In genomic region chr6:119076966-119077642, GRCh38 we compare ENCODE assay signal across 9 cellular contexts. TPM values are rescaled to one million over a fixed set of nuclear protein-coding genes. Genes with fewer than 3 reads are reported as not detected.
DNase-seq lines count a peak whose midpoint lies in the region; TF ChIP-seq lines count a peak whose summit lies in the region.
"Had no signal": no experiment of that assay in that cellular context is flagged by ENCODE, and none has a peak within 500 bp of the region (broad histone marks: within the 10 kb centered on the region; RNA-seq: fewer than 3 reads in every experiment).

No MANE protein-coding gene starts in this region.

- H3K27ac ChIP-seq in muscle layer of duodenum (ENCODE audit: low read length), result no peak overlapping the region
- H3K27ac ChIP-seq in uterus, result peak overlapping the region in 1 of 2 donors; percentile 68

- H3K27me3 ChIP-seq in muscle layer of duodenum (ENCODE audit: low read depth, low read length) (no peaks in the 10 kb centered on the region), uterus (no peaks in the 10 kb centered on the region)

- H3K9me3 Mint-ChIP-seq in activated naive CD4-positive, alpha-beta T cell treated with anti-CD3 and anti-CD28 coated beads, Interleukin-2, amount 50 U/mL, for 24 hours, result no peaks in the 10 kb centered on the region
- H3K9me3 Mint-ChIP-seq in brain, result peaks cover 0 to 9% (median 6%) of the 10 kb centered on the region in 5 experiments

- DNase-seq in activated naive CD4-positive, alpha-beta T cell treated with anti-CD3 and anti-CD28 coated beads, Interleukin-2, amount 50 U/mL, for 16 hours, result no peak
- DNase-seq in uterus, result no peak
- DNase-seq in GM13977 (ENCODE audit: low spot score), result no peak
- no peak for DNase-seq in NCI-H1436 treated with DMSO at 0.1 percent for 48 hours (lab: John Stamatoyannopoulos, UW)
- no peak for DNase-seq in NCI-H1048 (lab: John Stamatoyannopoulos, UW)
- DNase-seq: DND-41 had no signal

- TF ChIP-seq POLR2A in uterus (IDR thresholded peaks at IDR 0.05), result no peak

- in situ Hi-C loops in GM13977 (cut with MboI; ENCODE audit: low pct_unique_long_range_greater_than_20kb, low sequenced_read_pairs, unreplicated experiment), result no loop called here

- intact Hi-C loops in uterus (cut with DNase I; ENCODE audit: low total_unique reads), result no loop called here

- peaks cover 1% of the 10 kb centered on the region for H3K36me3 Mint-ChIP-seq in activated naive CD4-positive, alpha-beta T cell treated with anti-CD3 and anti-CD28 coated beads, Interleukin-2, amount 50 U/mL, for 24 hours
- no peaks in the 10 kb centered on the region for H3K36me3 Mint-ChIP-seq in brain

- H3K36me3 ChIP-seq in muscle layer of duodenum (ENCODE audit: control insufficient read depth in 1 of 2, insufficient read depth in 2 of 2, low read length in 2 of 2) (no peaks in the 10 kb centered on the region), uterus (no peaks in the 10 kb centered on the region)

- peaks cover 62% of the 10 kb centered on the region for H3K4me1 Mint-ChIP-seq in activated naive CD4-positive, alpha-beta T cell treated with anti-CD3 and anti-CD28 coated beads, Interleukin-2, amount 50 U/mL, for 24 hours
- H3K4me1 Mint-ChIP-seq in brain, result peaks cover 54% of the 10 kb centered on the region

- H3K9me3 ChIP-seq in muscle layer of duodenum (ENCODE audit: control insufficient read depth in 1 of 2, low read length in 2 of 2) (no peaks in the 10 kb centered on the region), uterus (no peaks in the 10 kb centered on the region)

- H3K4me3 ChIP-seq in muscle layer of duodenum (ENCODE audit: low read depth in 1 of 2, low read length in 2 of 2) (peak overlapping the region; percentile 45 to 84), uterus (peak overlapping the region; percentile 47 to 89)

- H3K4me1 ChIP-seq in muscle layer of duodenum (ENCODE audit: control insufficient read depth in 1 of 2, insufficient read depth in 2 of 2, low read length in 2 of 2) (peaks cover 0 to 6% of the 10 kb centered on the region in 2 donors), uterus (peaks cover 0 to 4% of the 10 kb centered on the region in 2 donors)

- H3K4me3 Mint-ChIP-seq in activated naive CD4-positive, alpha-beta T cell treated with anti-CD3 and anti-CD28 coated beads, Interleukin-2, amount 50 U/mL, for 24 hours, result peak overlapping the region; percentile 89
- H3K4me3 Mint-ChIP-seq in brain, result peak overlapping the region; percentile 51 to 81 (median 75)

- peak overlapping the region; percentile 97 for H3K27ac Mint-ChIP-seq in activated naive CD4-positive, alpha-beta T cell treated with anti-CD3 and anti-CD28 coated beads, Interleukin-2, amount 50 U/mL, for 24 hours
- peak overlapping the region in 3 of 5 experiments; percentile 4 to 79 (median 29) for H3K27ac Mint-ChIP-seq in brain

- no peaks in the 10 kb centered on the region for H3K27me3 Mint-ChIP-seq in activated naive CD4-positive, alpha-beta T cell treated with anti-CD3 and anti-CD28 coated beads, Interleukin-2, amount 50 U/mL, for 24 hours
- peaks cover 11% of the 10 kb centered on the region for H3K27me3 Mint-ChIP-seq in brain

- TF ChIP-seq CTCF in brain (conservative IDR thresholded peaks at IDR 0.05), result no peak
- no peak for TF ChIP-seq CTCF in uterus (IDR thresholded peaks at IDR 0.05)
- no peak for TF ChIP-seq CTCF in GM13977 (IDR thresholded peaks at IDR 0.05; ENCODE audit: extremely low read depth, insufficient read depth, missing control alignments)

RNA-seq across cellular contexts. Expression of gene FAM184A, which starts 1.4 kb away (rescaled TPM):
- polyA plus RNA-seq in brain (ENCODE audit: insufficient read depth, low read depth, low replicate concordance), result 8.5 TPM
- 1 to 10 TPM; 1.8 to 9.5 (median 5.1) TPM for total RNA-seq in uterus
